1 cellular context compared by ENCODE assay signal in genomic region chr15:100733088-100733487, GRCh38.
TF ChIP-seq lines count a peak whose summit lies in the region.

No MANE protein-coding gene starts in this region.

TF ChIP-seq in HCT116, 20 proteins besides CTCF, POLR2A, EP300 and RAD21 (continued from another document):
- TF ChIP-seq, protein P1, sequence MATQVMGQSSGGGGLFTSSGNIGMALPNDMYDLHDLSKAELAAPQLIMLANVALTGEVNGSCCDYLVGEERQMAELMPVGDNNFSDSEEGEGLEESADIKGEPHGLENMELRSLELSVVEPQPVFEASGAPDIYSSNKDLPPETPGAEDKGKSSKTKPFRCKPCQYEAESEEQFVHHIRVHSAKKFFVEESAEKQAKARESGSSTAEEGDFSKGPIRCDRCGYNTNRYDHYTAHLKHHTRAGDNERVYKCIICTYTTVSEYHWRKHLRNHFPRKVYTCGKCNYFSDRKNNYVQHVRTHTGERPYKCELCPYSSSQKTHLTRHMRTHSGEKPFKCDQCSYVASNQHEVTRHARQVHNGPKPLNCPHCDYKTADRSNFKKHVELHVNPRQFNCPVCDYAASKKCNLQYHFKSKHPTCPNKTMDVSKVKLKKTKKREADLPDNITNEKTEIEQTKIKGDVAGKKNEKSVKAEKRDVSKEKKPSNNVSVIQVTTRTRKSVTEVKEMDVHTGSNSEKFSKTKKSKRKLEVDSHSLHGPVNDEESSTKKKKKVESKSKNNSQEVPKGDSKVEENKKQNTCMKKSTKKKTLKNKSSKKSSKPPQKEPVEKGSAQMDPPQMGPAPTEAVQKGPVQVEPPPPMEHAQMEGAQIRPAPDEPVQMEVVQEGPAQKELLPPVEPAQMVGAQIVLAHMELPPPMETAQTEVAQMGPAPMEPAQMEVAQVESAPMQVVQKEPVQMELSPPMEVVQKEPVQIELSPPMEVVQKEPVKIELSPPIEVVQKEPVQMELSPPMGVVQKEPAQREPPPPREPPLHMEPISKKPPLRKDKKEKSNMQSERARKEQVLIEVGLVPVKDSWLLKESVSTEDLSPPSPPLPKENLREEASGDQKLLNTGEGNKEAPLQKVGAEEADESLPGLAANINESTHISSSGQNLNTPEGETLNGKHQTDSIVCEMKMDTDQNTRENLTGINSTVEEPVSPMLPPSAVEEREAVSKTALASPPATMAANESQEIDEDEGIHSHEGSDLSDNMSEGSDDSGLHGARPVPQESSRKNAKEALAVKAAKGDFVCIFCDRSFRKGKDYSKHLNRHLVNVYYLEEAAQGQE (IDR thresholded peaks at IDR 0.05; ENCODE audit: low read depth): no peak
- no peak for TF ChIP-seq EZH2phosphoT487 (IDR thresholded peaks at IDR 0.05; ENCODE audit: borderline replicate concordance)
- no peak for TF ChIP-seq JUND (IDR thresholded peaks at IDR 0.05)
- no peak for TF ChIP-seq CBX3 (IDR thresholded peaks at IDR 0.05; ENCODE audit: low read depth)
- no peak for TF ChIP-seq SIN3A (IDR thresholded peaks at IDR 0.05; ENCODE audit: low read depth)
- TF ChIP-seq ZNF274 (IDR thresholded peaks at IDR 0.05; ENCODE audit: low read depth, low read length): no peak
- TF ChIP-seq CEBPB (IDR thresholded peaks at IDR 0.05; ENCODE audit: low read depth): no peak
- no peak for TF ChIP-seq EGR1 (IDR thresholded peaks at IDR 0.05; ENCODE audit: low read depth)
- no peak for TF ChIP-seq EZH2 (IDR thresholded peaks at IDR 0.05)
- no peak for TF ChIP-seq SP1 (IDR thresholded peaks at IDR 0.05; ENCODE audit: low read depth)
